In the genomic region with DNA sequence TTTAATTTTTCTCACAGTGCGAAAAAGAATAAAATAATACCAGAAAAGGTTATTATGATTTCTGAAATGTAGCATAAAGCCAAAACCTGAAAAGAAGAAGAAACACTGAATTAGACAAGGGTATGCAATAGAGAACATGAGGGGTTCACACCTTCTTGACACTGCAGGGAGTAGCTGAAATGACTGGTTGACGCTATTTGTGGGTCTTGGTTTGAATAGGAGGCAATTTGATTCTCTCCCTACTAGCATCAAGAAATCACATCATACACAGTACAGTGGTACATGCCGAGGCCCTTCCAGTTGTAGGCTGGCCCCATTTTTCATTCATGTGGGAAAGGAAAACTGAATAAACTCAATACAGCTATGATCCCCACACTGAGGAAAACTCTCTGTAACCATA, we compare ENCODE assay signal across 31 cellular contexts.
DNase-seq lines count a peak whose midpoint lies in the region; ATAC-seq, FAIRE-seq and TF ChIP-seq lines count a peak whose summit lies in the region.
"Had no signal": no experiment of that assay in that cellular context is flagged by ENCODE, and none has a peak within 500 bp of the region (broad histone marks: within the 10 kb centered on the region; RNA-seq: fewer than 3 reads in every experiment).

No MANE protein-coding gene starts in this region.

- no TSS peak for BruUV-seq in GM12878 (replicated peaks; lab: Mats Ljungman, UMichigan)

- POLR2A ChIA-PET in GM12878 (lab: Charles Lee) = interaction anchor here (2.2 kb wide), 1 partner anchor 13 kb away, joined by 5 read pairs; no protein-coding TSS in a partner anchor
- POLR2A ChIA-PET in GM10248 (lab: Yijun Ruan, JAX) = no interaction called here

- TF ChIP-seq POLR2A in GM12892 (IDR thresholded peaks at IDR 0.05; ENCODE audit: low read depth, low read length) (no peak), GM12878 (IDR thresholded peaks at IDR 0.05; ENCODE audit: low read depth, low read length) (no peak)

- SMC1A ChIA-PET in GM12878 (lab: Charles Lee; ENCODE audit: uncharacterized antibody, unreplicated experiment) = interaction anchor here (0.7 to 5.0 kb wide), 6 partner anchors 12 to 636 kb away, joined by 3 to 29 read pairs (median 4); no protein-coding TSS in a partner anchor

- in situ Hi-C loops in GM12878 (cut with MboI) = no loop called here

- DNase-seq in activated T-cell treated with anti-CD3 and anti-CD28 coated beads, Interleukin-2, amount 50 U/mL, for 4 hours = no peak
- DNase-seq in activated T-cell treated with anti-CD3 and anti-CD28 coated beads for 4 hours (no peak), GM12892 (ENCODE audit: insufficient read length) (no peak), GM12878 (ENCODE audit: low read depth, low spot score) (no peak), psoas muscle (no peak), NAMALWA (ENCODE audit: low spot score) (no peak), GM10248 (ENCODE audit: extremely low spot score) (no peak)
- DNase-seq: ACHN; activated CD4-positive, alpha-beta T cell treated with anti-CD3 and anti-CD28 coated beads for 4 hours; anterior cingulate cortex; CD8-positive, alpha-beta T cell; DMS 273 treated with DMSO at 0.1 percent for 48 hours; effector CD4-positive, alpha-beta T cell; immature natural killer cell; mesenchymal stem cell; NCI-H1048; NCI-H1694; NCI-H510A; right lobe of liver; stimulated activated CD8-positive, alpha-beta memory T cell treated with anti-CD3 and anti-CD28 coated beads, Interleukin-4, amount 100 ng/mL, for 48 hours; T1000; tibial artery had no signal

- H3K9me3 ChIP-seq in GM12878 (replicated peaks; ENCODE audit: control insufficient read depth, insufficient read depth, low read length) (peaks cover 8% of the 10 kb centered on the region; the same call in 2 of the 3 replicates), psoas muscle (no peaks in the 10 kb centered on the region)
- H3K9me3 ChIP-seq: right lobe of liver, tibial artery had no signal

- H3K36me3 Mint-ChIP-seq in activated T-cell treated with anti-CD3 and anti-CD28 coated beads, Interleukin-2, amount 50 U/mL, for 4 hours (ENCODE audit: insufficient read depth) = peaks cover 24% of the 10 kb centered on the region

- H3K27ac ChIP-seq in GM12878 (ENCODE audit: control insufficient read depth, insufficient read depth) (no peak overlapping the region), psoas muscle (peak overlapping the region; percentile 56)
- H3K27ac ChIP-seq: right lobe of liver, tibial artery, VCaP had no signal

- no peak overlapping the region for H3K9ac ChIP-seq in GM12878 (ENCODE audit: control insufficient read depth, insufficient read depth, low read length)

- TF ChIP-seq CTCF in GM12878 (IDR thresholded peaks at IDR 0.05 in 2 of 3, conservative IDR thresholded peaks at IDR 0.05 in 1 of 3; ENCODE audit: control insufficient read depth in 2 of 3, extremely low read depth in 1 of 3, insufficient read depth in 1 of 3, low read depth in 3 of 3, low read length in 3 of 3) (no peak), psoas muscle (IDR thresholded peaks at IDR 0.05) (no peak), GM10248 (IDR thresholded peaks at IDR 0.05; ENCODE audit: control extremely low read depth, extremely low read depth, low read depth, missing control alignments) (no peak)

- H3K27me3 ChIP-seq in GM12878 (replicated peaks in 1 of 2; ENCODE audit: control insufficient read depth in 2 of 2, insufficient read depth in 2 of 2, low read length in 1 of 2) (no peaks in the 10 kb centered on the region), psoas muscle (ENCODE audit: insufficient read depth in 3 of 3, low read length in 2 of 3) (no peaks in the 10 kb centered on the region)
- H3K27me3 ChIP-seq: right lobe of liver, tibial artery had no signal

- no peaks in the 10 kb centered on the region for H3K9me3 Mint-ChIP-seq in activated T-cell treated with anti-CD3 and anti-CD28 coated beads, Interleukin-2, amount 50 U/mL, for 4 hours
- H3K9me3 Mint-ChIP-seq: activated naive CD4-positive, alpha-beta T cell treated with anti-CD3 and anti-CD28 coated beads, Interleukin-2, amount 50 U/mL, for 24 hours; CD8-positive, alpha-beta T cell; immature natural killer cell had no signal

- H4K20me1 ChIP-seq in GM12878 (ENCODE audit: control insufficient read depth, insufficient read depth) = no peaks in the 10 kb centered on the region

- no peak overlapping the region for H2AFZ ChIP-seq in GM12878 (ENCODE audit: control insufficient read depth, low read depth, low read length)

- no peak overlapping the region for H3K4me2 ChIP-seq in GM12878 (ENCODE audit: control insufficient read depth, insufficient read depth)

- H3K27me3 Mint-ChIP-seq in activated T-cell treated with anti-CD3 and anti-CD28 coated beads, Interleukin-2, amount 50 U/mL, for 4 hours (ENCODE audit: low read depth) = no peaks in the 10 kb centered on the region
- H3K27me3 Mint-ChIP-seq: activated naive CD4-positive, alpha-beta T cell treated with anti-CD3 and anti-CD28 coated beads, Interleukin-2, amount 50 U/mL, for 24 hours; B cell; IgD-negative memory B cell had no signal

- peak; percentile 5 for FAIRE-seq in GM12892 (lab: Jason Lieb, UNC)
- FAIRE-seq in GM12878 (lab: Jason Lieb, UNC) = no peak
- FAIRE-seq: bronchial epithelial cell, colon, H54 had no signal

- TF ChIP-seq EP300 in GM12878 (IDR thresholded peaks at IDR 0.05; ENCODE audit: borderline replicate concordance in 1 of 2, control insufficient read depth in 1 of 2, low read depth in 2 of 2, low read length in 2 of 2) = no peak

- peaks cover 75% of the 10 kb centered on the region for H3K79me2 ChIP-seq in GM12878 (ENCODE audit: control insufficient read depth, insufficient read depth, low read length)

- H3K4me1 ChIP-seq in GM12878 (ENCODE audit: control insufficient read depth, insufficient read depth, low read length) (no peaks in the 10 kb centered on the region), psoas muscle (peaks cover 72% of the 10 kb centered on the region)

- 72% methylated on average over 3 of the region's 3 CpGs for WGBS in GM12878 (ENCODE audit: insufficient coverage, insufficient replicate concordance, low lambda C conversion rate, missing lambda C conversion rate)
- WGBS in psoas muscle, 3 donors = 63 to 89% (median 68%) methylated on average over 3 of the region's 3 CpGs

- CTCF ChIA-PET in GM12878 (lab: Yijun Ruan, JAX) (interaction anchor here (0.9 kb wide), 1 partner anchor 395 kb away, joined by 3 read pairs; no protein-coding TSS in a partner anchor), GM10248 (lab: Yijun Ruan, JAX) (interaction anchor here (1.6 kb wide), 1 partner anchor 41 kb away, joined by 3 read pairs; no protein-coding TSS in a partner anchor)

- intact Hi-C loops in GM12878 (cut with micrococcal nuclease; ENCODE audit: unreplicated experiment) = no loop called here
- intact Hi-C loops in psoas muscle (cut with DNase I) = no loop called here

- H3K4me3 ChIP-seq in GM12878 (no peak overlapping the region), psoas muscle (no peak overlapping the region)
- H3K4me3 ChIP-seq: right lobe of liver, tibial artery had no signal

- ATAC-seq in activated T-cell treated with anti-CD3 and anti-CD28 coated beads, Interleukin-2, amount 50 U/mL, for 4 hours = peak; percentile 36 to 37
- no peak; the same call in 2 of the 3 replicates for ATAC-seq in GM12878
- ATAC-seq in psoas muscle = peak in 2 of 4 donors; percentile 40 to 46
- ATAC-seq in GM21390 (IDR thresholded peaks at IDR 0.05; ENCODE audit: unreplicated experiment) = no peak
- ATAC-seq: CD8-positive, alpha-beta T cell; left lobe of liver; right lobe of liver had no signal

- TF ChIP-seq RAD21 in GM12878 (IDR thresholded peaks at IDR 0.05; ENCODE audit: insufficient read depth, low read depth, low read length) = no peak

- RAD21 ChIA-PET in GM12878 (lab: Charles Lee; ENCODE audit: unreplicated experiment) = no interaction called here

- H3K4me3 Mint-ChIP-seq in activated T-cell treated with anti-CD3 and anti-CD28 coated beads, Interleukin-2, amount 50 U/mL, for 4 hours = no peak overlapping the region
- H3K4me3 Mint-ChIP-seq: activated naive CD4-positive, alpha-beta T cell treated with anti-CD3 and anti-CD28 coated beads, Interleukin-2, amount 50 U/mL, for 24 hours; B cell; CD8-positive, alpha-beta T cell; immature natural killer cell had no signal

- peaks cover 2 to 14% of the 10 kb centered on the region in 2 experiments for H3K36me3 ChIP-seq in GM12878 (ENCODE audit: control insufficient read depth in 2 of 2, insufficient read depth in 2 of 2, low read length in 1 of 2)
- no peaks in the 10 kb centered on the region for H3K36me3 ChIP-seq in psoas muscle (ENCODE audit: insufficient read depth in 1 of 2, low read depth in 1 of 2)
- H3K36me3 ChIP-seq: right lobe of liver, tibial artery had no signal

- peaks cover 44% of the 10 kb centered on the region for H3K4me1 Mint-ChIP-seq in activated T-cell treated with anti-CD3 and anti-CD28 coated beads, Interleukin-2, amount 50 U/mL, for 4 hours (ENCODE audit: low read depth)

TF ChIP-seq in GM12878, 131 proteins besides CTCF, POLR2A, EP300 and RAD21:
- TF ChIP-seq RAD51 (IDR thresholded peaks at IDR 0.05) = no peak
- TF ChIP-seq RUNX3 (IDR thresholded peaks at IDR 0.05; ENCODE audit: low read length) = 0 out of 2 replicates have a peak, but pooled peaks have one; percentile 19
- TF ChIP-seq JUNB (IDR thresholded peaks at IDR 0.05) = peak; percentile 42; the same call in 1 of the 2 replicates

Comparison
In these comparisons a context has a peak if more than half of its experiments do, and no peak if none do; other contexts are left out.
1. ATAC-seq: peak in activated T-cell treated with anti-CD3 and anti-CD28 coated beads, Interleukin-2, amount 50 U/mL, for 4 hours (2 of 2); none in GM12878 (single experiment) and GM21390 (single experiment).